Comparison of ENCODE assay signal across 13 cellular contexts in genomic region chr4:182752158-182752910, GRCh38.
DNase-seq lines count a peak whose midpoint lies in the region; ATAC-seq and FAIRE-seq lines count a peak whose summit lies in the region.
"Had no signal": no experiment of that assay in that cellular context is flagged by ENCODE, and none has a peak within 500 bp of the region (broad histone marks: within the 10 kb centered on the region; RNA-seq: fewer than 3 reads in every experiment).

No MANE protein-coding gene starts in this region.

- no peaks in the 10 kb centered on the region for H3K27me3 Mint-ChIP-seq in activated naive CD8-positive, alpha-beta T cell treated with anti-CD3 and anti-CD28 coated beads, Interleukin-2, amount 50 U/mL, for 24 hours

- no peak overlapping the region for H3K4me3 Mint-ChIP-seq in activated naive CD8-positive, alpha-beta T cell treated with anti-CD3 and anti-CD28 coated beads, Interleukin-2, amount 50 U/mL, for 24 hours
- H3K4me3 Mint-ChIP-seq: activated CD4-positive, alpha-beta T cell treated with anti-CD3 and anti-CD28 coated beads, Interleukin-2, amount 10 ng/mL, durations not matched to agents 24 days and 14 days had no signal

- intact Hi-C loops in left cardiac atrium (cut with DNase I), result no loop called here

- no peak overlapping the region for H3K27ac Mint-ChIP-seq in activated naive CD8-positive, alpha-beta T cell treated with anti-CD3 and anti-CD28 coated beads, Interleukin-2, amount 50 U/mL, for 24 hours
- H3K27ac Mint-ChIP-seq: activated CD4-positive, alpha-beta T cell treated with anti-CD3 and anti-CD28 coated beads, Interleukin-2, amount 10 ng/mL, durations not matched to agents 24 days and 14 days had no signal

- no peaks in the 10 kb centered on the region for H3K9me3 Mint-ChIP-seq in activated naive CD8-positive, alpha-beta T cell treated with anti-CD3 and anti-CD28 coated beads, Interleukin-2, amount 50 U/mL, for 24 hours
- H3K9me3 Mint-ChIP-seq: activated CD4-positive, alpha-beta T cell treated with anti-CD3 and anti-CD28 coated beads, Interleukin-2, amount 10 ng/mL, durations not matched to agents 24 days and 14 days had no signal

- no peaks in the 10 kb centered on the region for H3K36me3 Mint-ChIP-seq in activated naive CD8-positive, alpha-beta T cell treated with anti-CD3 and anti-CD28 coated beads, Interleukin-2, amount 50 U/mL, for 24 hours (ENCODE audit: low read depth)

- no peak for ATAC-seq in left cardiac atrium
- ATAC-seq in HG02885 (IDR thresholded peaks at IDR 0.05; ENCODE audit: poor library complexity, unreplicated experiment), result no peak
- no peak for ATAC-seq in activated naive CD8-positive, alpha-beta T cell treated with anti-CD3 and anti-CD28 coated beads, Interleukin-2, amount 50 U/mL, for 24 hours
- ATAC-seq: gastrocnemius medialis had no signal

- H3K4me1 Mint-ChIP-seq in activated naive CD8-positive, alpha-beta T cell treated with anti-CD3 and anti-CD28 coated beads, Interleukin-2, amount 50 U/mL, for 24 hours, result no peaks in the 10 kb centered on the region
- H3K4me1 Mint-ChIP-seq: activated CD4-positive, alpha-beta T cell treated with anti-CD3 and anti-CD28 coated beads, Interleukin-2, amount 10 ng/mL, durations not matched to agents 24 days and 14 days had no signal

- peak; percentile 14 for DNase-seq in HS-27A (ENCODE audit: low read depth)
- peak; percentile 85 for DNase-seq in astrocyte of the hippocampus (ENCODE audit: low read depth, low spot score)
- peak; percentile 14 for DNase-seq in hepatic stellate cell (ENCODE audit: low spot score)
- peak; percentile 38 for DNase-seq in urothelium cell line (ENCODE audit: low spot score)
- no peak for DNase-seq in left cardiac atrium
- DNase-seq in activated naive CD8-positive, alpha-beta T cell treated with anti-CD3 and anti-CD28 coated beads, Interleukin-2, amount 50 U/mL, for 24 hours, result no peak
- DNase-seq: activated CD4-positive, alpha-beta T cell treated with anti-CD3 and anti-CD28 coated beads, Interleukin-2, amount 10 ng/mL, durations not matched to agents 24 days and 14 days; activated effector memory CD4-positive, alpha-beta T cell treated with anti-CD3 and anti-CD28 coated beads, Interleukin-2, amount 50 U/mL, for 16 hours; DMS 273 treated with DMSO at 0.1 percent for 48 hours; gastrocnemius medialis; NCI-H1048; NCI-H69 had no signal

- FAIRE-seq in urothelium cell line (lab: Jason Lieb, UNC), result no peak

Comparison
In these comparisons a context has a peak if more than half of its experiments do, and no peak if none do; other contexts are left out.
1. DNase-seq: peak in HS-27A (single experiment), astrocyte of the hippocampus (single experiment), hepatic stellate cell (single experiment) and urothelium cell line (single experiment); none in left cardiac atrium (single experiment) and activated naive CD8-positive, alpha-beta T cell treated with anti-CD3 and anti-CD28 coated beads, Interleukin-2, amount 50 U/mL, for 24 hours (single experiment).